ENCODE assay signal across 7 cellular contexts in the genomic region with DNA sequence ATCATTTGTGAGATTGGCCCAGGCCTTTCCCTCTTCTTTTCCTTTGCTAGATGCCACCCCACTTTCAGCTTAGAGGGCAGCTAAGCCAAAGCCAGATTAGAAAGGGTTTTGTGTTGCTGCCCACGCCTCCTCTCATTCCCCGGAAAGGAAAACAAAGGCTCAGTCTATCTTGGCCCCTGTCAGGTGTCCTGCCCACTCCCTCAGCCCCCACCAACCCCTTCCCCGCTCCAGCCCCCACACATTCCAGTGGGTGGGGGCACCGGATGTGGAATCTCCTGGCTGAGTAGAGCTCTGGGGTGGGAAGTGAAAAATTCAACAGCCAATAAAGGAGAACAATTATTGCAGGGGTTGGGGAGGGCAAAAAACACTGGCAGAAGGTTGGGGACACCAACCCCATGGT. TPM values are rescaled to one million over a fixed set of nuclear protein-coding genes. Genes with fewer than 3 reads are reported as not detected.
A peak's percentile ranks its signal among the peaks of the same experiment; 100 is the strongest.
DNase-seq lines count a peak whose midpoint lies in the region; ATAC-seq and TF ChIP-seq lines count a peak whose summit lies in the region.
"Had no signal": no experiment of that assay in that cellular context is flagged by ENCODE, and none has a peak within 500 bp of the region (broad histone marks: within the 10 kb centered on the region; RNA-seq: fewer than 3 reads in every experiment).

No MANE protein-coding gene starts in this region.

- H3K4me2 ChIP-seq in hepatocyte: peak overlapping the region; percentile 39

- no peaks in the 10 kb centered on the region for H3K9me2 ChIP-seq in hepatocyte (replicated peaks; ENCODE audit: insufficient read depth)

- peaks cover 30 to 85% (median 76%) of the 10 kb centered on the region in 9 donors for H3K4me1 ChIP-seq in heart right ventricle
- H3K4me1 ChIP-seq in hepatocyte (ENCODE audit: insufficient read depth): peaks cover 30% of the 10 kb centered on the region
- peaks cover 10 to 33% of the 10 kb centered on the region in 2 donors for H3K4me1 ChIP-seq in uterus

- TF ChIP-seq CTCF in heart right ventricle (IDR thresholded peaks at IDR 0.05): no peak
- TF ChIP-seq CTCF in hepatocyte (IDR thresholded peaks at IDR 0.05; ENCODE audit: poor library complexity): no peak
- no peak for TF ChIP-seq CTCF in uterus (IDR thresholded peaks at IDR 0.05)

- H3K27me3 ChIP-seq in heart right ventricle (no peaks in the 10 kb centered on the region), hepatocyte (no peaks in the 10 kb centered on the region), uterus (no peaks in the 10 kb centered on the region)

- no peaks in the 10 kb centered on the region for H3K9me3 ChIP-seq in heart right ventricle
- no peaks in the 10 kb centered on the region for H3K9me3 ChIP-seq in hepatocyte (ENCODE audit: low read depth)
- H3K9me3 ChIP-seq in uterus: no peaks in the 10 kb centered on the region

- H3K4me3 ChIP-seq in heart right ventricle (peak overlapping the region in 1 of 10 donors; percentile 70), hepatocyte (no peak overlapping the region), uterus (no peak overlapping the region)

- H3K27ac ChIP-seq in heart right ventricle: peak overlapping the region in 9 of 10 donors; percentile 89 to 97 (median 93)
- H3K27ac ChIP-seq in hepatocyte: no peak overlapping the region
- peak overlapping the region; percentile 93 to 95 for H3K27ac ChIP-seq in uterus
- H3K27ac ChIP-seq: HL-60 had no signal

- WGBS in heart right ventricle, 2 donors: 19 to 26% methylated on average over 4 of the region's 4 CpGs
- WGBS in hepatocyte (ENCODE audit: low lambda C conversion rate, missing lambda C conversion rate): 38% methylated on average over 4 of the region's 4 CpGs

- DNase-seq in heart right ventricle (no peak), left ventricle myocardium superior (no peak), hepatocyte (ENCODE audit: low spot score) (no peak), uterus (no peak), ureter (ENCODE audit: low spot score) (no peak)

- H4K20me1 ChIP-seq in hepatocyte (ENCODE audit: insufficient read depth, poor library complexity, severe bottlenecking): no peaks in the 10 kb centered on the region

- ATAC-seq in heart right ventricle (no peak), left ventricle myocardium superior (no peak), HG02763 (IDR thresholded peaks at IDR 0.05; ENCODE audit: unreplicated experiment) (no peak)

- intact Hi-C loops in heart right ventricle (cut with DNase I) (no loop called here), left ventricle myocardium superior (cut with micrococcal nuclease) (no loop called here), uterus (cut with DNase I; ENCODE audit: low total_unique reads) (no loop called here)

- H3K79me2 ChIP-seq in hepatocyte: peaks cover 38% of the 10 kb centered on the region

- no peak for TF ChIP-seq POLR2A in uterus (IDR thresholded peaks at IDR 0.05)

- no peak overlapping the region for H2AFZ ChIP-seq in hepatocyte

- H3K36me3 ChIP-seq in heart right ventricle (peaks cover 0 to 36% (median 0%) of the 10 kb centered on the region in 9 donors), hepatocyte (replicated peaks; ENCODE audit: insufficient read depth, low read depth) (no peaks in the 10 kb centered on the region), uterus (no peaks in the 10 kb centered on the region)

RNA-seq across cellular contexts. Expression of gene RDH5, which starts 2.2 kb away (rescaled TPM):
- total RNA-seq in heart right ventricle: 10 to 100 TPM in 6 of 10 donors, 1 to 10 TPM in 4; 4.9 to 25.9 (median 13.6) TPM
- polyA plus RNA-seq in heart right ventricle: 10 to 100 TPM; 40.1 to 54.5 TPM
- 13.5 TPM for total RNA-seq in left ventricle myocardium superior
- total RNA-seq in hepatocyte: 36.2 and 48.7 TPM in 2 replicates
- 38.0 and 43.7 TPM in 2 replicates for polyA plus RNA-seq in hepatocyte
- total RNA-seq in uterus: 10 to 100 TPM in 2 of 4 donors, 1 to 10 TPM in 2; 4.1 to 16.8 (median 9.7) TPM
- total RNA-seq in ureter: 5.8 TPM

RNA-seq across cellular contexts. Expression of gene BLOC1S1, which starts 2.2 kb away (rescaled TPM):
- 100 to 1,000 TPM in 5 of 10 donors, 10 to 100 TPM in 5; 68.3 to 136 (median 101) TPM for total RNA-seq in heart right ventricle
- 100 to 1,000 TPM; 305 to 515 TPM for polyA plus RNA-seq in heart right ventricle
- total RNA-seq in left ventricle myocardium superior: 124 TPM
- 159 and 177 TPM in 2 replicates for total RNA-seq in hepatocyte
- polyA plus RNA-seq in hepatocyte: 227 and 236 TPM in 2 replicates
- total RNA-seq in uterus: 100 to 1,000 TPM in 3 of 4 donors, 10 to 100 TPM in 1; 53.6 to 238 (median 140) TPM
- total RNA-seq in ureter: 105 TPM

RNA-seq across cellular contexts. Expression of gene ITGA7, which starts 10.3 kb away (rescaled TPM):
- total RNA-seq in heart right ventricle: 100 to 1,000 TPM; 422 to 750 (median 538) TPM
- polyA plus RNA-seq in heart right ventricle: 100 to 1,000 TPM; 247 to 481 TPM
- 488 TPM for total RNA-seq in left ventricle myocardium superior
- 13.0 and 15.2 TPM in 2 replicates for total RNA-seq in hepatocyte
- polyA plus RNA-seq in hepatocyte: 18.9 and 22.8 TPM in 2 replicates
- 100 to 1,000 TPM in 1 of 4 donors, 10 to 100 TPM in 2, 1 to 10 TPM in 1; 6.8 to 167 (median 29.4) TPM for total RNA-seq in uterus
- total RNA-seq in ureter: 99.7 TPM

RNA-seq across cellular contexts. Expression of gene CD63, which starts 10.8 kb away (rescaled TPM):
- 1,000 to 10,000 TPM in 2 of 10 donors, 100 to 1,000 TPM in 8; 565 to 1,547 (median 768) TPM for total RNA-seq in heart right ventricle
- polyA plus RNA-seq in heart right ventricle: 1,000 to 10,000 TPM; 1,333 to 2,861 TPM
- total RNA-seq in left ventricle myocardium superior: 733 TPM
- 1,401 and 1,504 TPM in 2 replicates for total RNA-seq in hepatocyte
- 2,624 and 2,749 TPM in 2 replicates for polyA plus RNA-seq in hepatocyte
- total RNA-seq in uterus: 100 to 1,000 TPM; 417 to 911 (median 637) TPM
- 905 TPM for total RNA-seq in ureter

RNA-seq across cellular contexts. Expression of gene GDF11, which starts 24.9 kb away (rescaled TPM):
- total RNA-seq in heart right ventricle (10 to 100 TPM in 8 of 10 donors, 1 to 10 TPM in 2; 6.2 to 17.6 (median 12.4) TPM), left ventricle myocardium superior (8.9 TPM), hepatocyte (7.9 and 10.8 TPM in 2 replicates), uterus (10 to 100 TPM in 1 of 4 donors, 1 to 10 TPM in 2, under 1 TPM in 1; 0.77 to 17.1 (median 5.0) TPM), ureter (7.2 TPM)
- polyA plus RNA-seq in heart right ventricle (1 to 10 TPM; 3.2 to 8.3 TPM), hepatocyte (3.7 and 4.1 TPM in 2 replicates)
